Comparison of ENCODE assay signal across 8 cellular contexts in the genomic region with DNA sequence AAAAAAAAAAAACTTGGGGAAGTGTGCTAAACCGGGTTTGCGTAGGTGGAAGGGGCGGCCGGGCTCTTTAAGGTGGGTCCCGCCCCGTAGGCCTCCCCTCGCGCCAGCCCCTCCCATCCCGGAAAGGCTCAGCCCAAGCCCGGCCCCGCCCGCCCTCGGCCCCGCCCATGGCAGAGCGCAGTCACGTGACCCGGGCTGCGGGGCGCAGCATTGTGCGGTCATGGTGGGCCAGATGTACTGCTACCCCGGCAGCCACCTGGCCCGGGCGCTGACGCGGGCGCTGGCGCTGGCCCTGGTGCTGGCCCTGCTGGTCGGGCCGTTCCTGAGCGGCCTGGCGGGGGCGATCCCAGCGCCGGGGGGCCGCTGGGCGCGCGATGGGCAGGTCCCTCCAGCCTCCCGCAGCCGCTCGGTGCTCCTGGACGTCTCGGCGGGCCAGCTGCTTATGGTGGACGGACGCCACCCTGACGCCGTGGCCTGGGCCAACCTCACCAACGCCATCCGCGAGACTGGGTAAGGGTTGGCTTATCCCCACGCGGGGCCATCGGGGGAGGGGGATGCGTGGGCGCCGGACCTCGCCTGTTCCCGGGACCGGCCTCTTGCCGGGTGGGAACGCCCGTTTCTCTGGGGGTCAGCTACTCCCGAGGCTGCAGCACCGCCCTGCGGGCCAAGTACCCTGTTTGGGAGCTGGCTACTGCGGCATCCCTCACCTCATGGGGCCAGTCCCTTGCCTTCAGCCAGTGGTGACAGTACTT. TPM values are rescaled to one million over a fixed set of nuclear protein-coding genes. Genes with fewer than 3 reads are reported as not detected.
DNase-seq lines count a peak whose midpoint lies in the region; ATAC-seq and TF ChIP-seq lines count a peak whose summit lies in the region.

A gene with protein sequence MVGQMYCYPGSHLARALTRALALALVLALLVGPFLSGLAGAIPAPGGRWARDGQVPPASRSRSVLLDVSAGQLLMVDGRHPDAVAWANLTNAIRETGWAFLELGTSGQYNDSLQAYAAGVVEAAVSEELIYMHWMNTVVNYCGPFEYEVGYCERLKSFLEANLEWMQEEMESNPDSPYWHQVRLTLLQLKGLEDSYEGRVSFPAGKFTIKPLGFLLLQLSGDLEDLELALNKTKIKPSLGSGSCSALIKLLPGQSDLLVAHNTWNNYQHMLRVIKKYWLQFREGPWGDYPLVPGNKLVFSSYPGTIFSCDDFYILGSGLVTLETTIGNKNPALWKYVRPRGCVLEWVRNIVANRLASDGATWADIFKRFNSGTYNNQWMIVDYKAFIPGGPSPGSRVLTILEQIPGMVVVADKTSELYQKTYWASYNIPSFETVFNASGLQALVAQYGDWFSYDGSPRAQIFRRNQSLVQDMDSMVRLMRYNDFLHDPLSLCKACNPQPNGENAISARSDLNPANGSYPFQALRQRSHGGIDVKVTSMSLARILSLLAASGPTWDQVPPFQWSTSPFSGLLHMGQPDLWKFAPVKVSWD (plus strand): TSS at position 207 of the 752 bp plus-strand sequence. CDS start 14 bp downstream, at position 221.

- no peaks in the 10 kb centered on the region for H3K36me3 ChIP-seq in right lobe of liver

- WGBS in right lobe of liver (ENCODE audit: insufficient coverage, low coverage, low lambda C conversion rate, missing lambda C conversion rate) = 0% methylated on average over 6 of the region's 67 CpGs

- no peak for TF ChIP-seq CTCF in C4-2B (conservative IDR thresholded peaks at IDR 0.05)
- peak in 1 of 4 donors; percentile 5 for TF ChIP-seq CTCF in right lobe of liver (IDR thresholded peaks at IDR 0.05)

- peak; percentile 73 for DNase-seq in NCI-H748 treated with DMSO at 0.1 percent for 48 hours (lab: John Stamatoyannopoulos, UW)
- peak; percentile 94 to 95 for DNase-seq in activated CD4-positive, alpha-beta T cell treated with anti-CD3 and anti-CD28 coated beads, Interleukin-2, amount 50 U/mL, for 48 hours
- peak; percentile 97 for DNase-seq in dermis blood vessel endothelial cell
- DNase-seq in right lobe of liver = peak; percentile 96 to 97 (median 97)
- peak; percentile 94 for DNase-seq in stimulated activated CD4-positive, alpha-beta T cell treated with anti-CD3 and anti-CD28 coated beads, Interleukin-4, amount 100 ng/mL, for 24 hours

- intact Hi-C loops in right lobe of liver (cut with DNase I) = no loop called here

- H3K27ac ChIP-seq in C4-2B (peak within 1 kb of the TSS; percentile 74), right lobe of liver (peak within 1 kb of the TSS; percentile 64 to 78 (median 69))

- H3K9me3 ChIP-seq in right lobe of liver = no peaks in the 10 kb centered on the region

- ATAC-seq in GM19351 (IDR thresholded peaks at IDR 0.05; ENCODE audit: unreplicated experiment) (peak; percentile 88), HG03520 (IDR thresholded peaks at IDR 0.05; ENCODE audit: unreplicated experiment) (peak; percentile 85), right lobe of liver (peak; percentile 97 to 98 (median 98))

- H3K4me1 ChIP-seq in right lobe of liver = peaks cover 0 to 10% (median 0%) of the 10 kb centered on the region in 4 donors

- no peaks in the 10 kb centered on the region for H3K27me3 ChIP-seq in right lobe of liver

- peak; percentile 72 for TF ChIP-seq POLR2A in right lobe of liver (IDR thresholded peaks at IDR 0.05)

- H3K4me3 ChIP-seq in right lobe of liver = peak within 1 kb of the TSS; percentile 84 to 95 (median 90)

RNA-seq across cellular contexts. Expression of the gene that starts here (rescaled TPM):
- 31.7 and 43.9 TPM in 2 replicates for total RNA-seq in dermis blood vessel endothelial cell
- 10 to 100 TPM; 18.4 to 34.1 (median 28.8) TPM for total RNA-seq in right lobe of liver

Comparison
In these comparisons a context has a peak if more than half of its experiments do, and no peak if none do; other contexts are left out.
1. Peak in every context shown above with its lines: DNase-seq, ATAC-seq, H3K4me3 ChIP-seq and H3K27ac ChIP-seq.